13 cellular contexts compared by ENCODE assay signal in the genomic region with DNA sequence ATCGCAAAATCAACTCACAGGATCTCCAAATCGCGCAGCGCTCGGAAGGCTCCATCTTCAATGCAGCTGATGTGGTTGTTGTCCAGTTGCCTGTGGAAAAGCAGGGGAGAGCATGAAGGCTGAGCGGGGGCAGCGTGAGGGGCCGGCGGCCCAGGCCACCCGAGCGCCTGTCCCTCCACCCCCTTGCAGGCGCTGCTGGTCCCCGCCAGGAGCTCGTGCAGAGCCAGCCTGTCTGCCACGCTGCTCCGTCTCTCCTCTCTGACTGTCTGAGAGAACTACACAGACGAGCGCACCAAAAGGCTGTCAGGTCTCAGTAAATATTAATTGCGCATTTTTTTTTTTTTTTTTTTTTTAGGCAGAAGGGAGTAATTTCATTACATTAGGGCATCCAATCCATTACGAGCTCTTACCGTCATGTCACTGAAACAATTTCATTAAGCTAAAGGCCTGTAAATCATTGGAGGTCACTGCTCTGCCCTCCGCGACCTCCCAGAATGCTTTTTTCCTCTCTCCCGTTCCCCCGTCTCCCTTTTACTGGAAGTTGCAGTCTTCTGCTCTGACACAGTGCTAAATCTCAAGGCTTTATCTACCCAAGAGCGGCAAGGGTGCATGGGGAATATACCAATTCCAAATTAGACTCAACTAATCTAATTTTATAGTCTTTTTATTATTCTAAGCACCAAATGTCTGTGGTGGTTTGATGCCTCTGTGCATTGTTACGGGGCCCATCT.
"Had no signal": no experiment of that assay in that cellular context is flagged by ENCODE, and none has a peak within 500 bp of the region (broad histone marks: within the 10 kb centered on the region; RNA-seq: fewer than 3 reads in every experiment).

No MANE protein-coding gene starts in this region.

- H3K9me3 Mint-ChIP-seq: activated CD4-positive, alpha-beta memory T cell treated with anti-CD3 and anti-CD28 coated beads for 36 hours; activated naive CD8-positive, alpha-beta T cell treated with anti-CD3 and anti-CD28 coated beads for 36 hours; activated T-cell treated with anti-CD3 and anti-CD28 coated beads, Interleukin-2, amount 50 U/mL, for 4 hours had no signal

- H3K4me3 Mint-ChIP-seq: activated CD4-positive, alpha-beta memory T cell treated with anti-CD3 and anti-CD28 coated beads for 36 hours; activated naive CD8-positive, alpha-beta T cell treated with anti-CD3 and anti-CD28 coated beads for 36 hours; activated T-cell treated with anti-CD3 and anti-CD28 coated beads, Interleukin-2, amount 50 U/mL, for 4 hours had no signal

- DNase-seq: activated CD4-positive, alpha-beta memory T cell treated with anti-CD3 and anti-CD28 coated beads for 36 hours; activated gamma-delta T cell treated with Interleukin-2 at 50 U/mL for 16 hours; activated naive CD8-positive, alpha-beta T cell treated with anti-CD3 and anti-CD28 coated beads for 36 hours; activated T-cell treated with anti-CD3 and anti-CD28 coated beads, Interleukin-2, amount 50 U/mL, for 4 hours; mesendoderm; nucleus accumbens; stimulated activated CD4-positive, alpha-beta T cell treated with anti-CD3 and anti-CD28 coated beads, Interleukin-4, amount 100 ng/mL, for 1 hour; stimulated activated CD8-positive, alpha-beta memory T cell treated with anti-CD3 and anti-CD28 coated beads, Interleukin-4, amount 100 ng/mL, for 48 hours; stimulated activated naive CD8-positive, alpha-beta T cell treated with anti-CD3 and anti-CD28 coated beads, Interleukin-15, Interleukin-2, amounts not matched to agents 100 U/mL and 50 U/mL, for 24 hours; T1000; upper lobe of right lung had no signal

- H3K4me1 Mint-ChIP-seq: activated naive CD8-positive, alpha-beta T cell treated with anti-CD3 and anti-CD28 coated beads for 36 hours had no signal

- H3K4me3 ChIP-seq: breast epithelium, esophagus muscularis mucosa, upper lobe of right lung had no signal

- H3K27ac ChIP-seq: breast epithelium, esophagus muscularis mucosa, upper lobe of right lung had no signal

- H3K27ac Mint-ChIP-seq: activated CD4-positive, alpha-beta memory T cell treated with anti-CD3 and anti-CD28 coated beads for 36 hours; activated naive CD8-positive, alpha-beta T cell treated with anti-CD3 and anti-CD28 coated beads for 36 hours had no signal

- ATAC-seq: activated T-cell treated with anti-CD3 and anti-CD28 coated beads, Interleukin-2, amount 50 U/mL, for 4 hours; stimulated activated naive CD8-positive, alpha-beta T cell treated with anti-CD3 and anti-CD28 coated beads, Interleukin-15, Interleukin-2, amounts not matched to agents 100 U/mL and 50 U/mL, for 24 hours; upper lobe of right lung had no signal

- H3K4me1 ChIP-seq: breast epithelium, upper lobe of right lung had no signal

- H3K36me3 ChIP-seq: breast epithelium, esophagus muscularis mucosa, upper lobe of right lung had no signal

- H3K36me3 Mint-ChIP-seq: activated CD4-positive, alpha-beta memory T cell treated with anti-CD3 and anti-CD28 coated beads for 36 hours; activated naive CD8-positive, alpha-beta T cell treated with anti-CD3 and anti-CD28 coated beads for 36 hours had no signal

- H3K9me3 ChIP-seq: breast epithelium, esophagus muscularis mucosa, upper lobe of right lung had no signal

- H3K27me3 ChIP-seq: breast epithelium, esophagus muscularis mucosa had no signal
